In genomic region chr10:132537713-132538020, GRCh38 we compare ENCODE assay signal across 8 cellular contexts. TPM values are rescaled to one million over a fixed set of nuclear protein-coding genes. Genes with fewer than 3 reads are reported as not detected.
DNase-seq lines count a peak whose midpoint lies in the region; ATAC-seq and TF ChIP-seq lines count a peak whose summit lies in the region.

TSS of gene INPP5A (plus strand) at chr10:132537787. CDS start at chr10:132538097, 310 bp downstream.

- peak within 1 kb of the TSS; percentile 76 for H3K27ac ChIP-seq in CD4-positive, CD25-positive, alpha-beta regulatory T cell (ENCODE audit: insufficient read depth, low read length, poor library complexity, severe bottlenecking)
- H3K27ac ChIP-seq in ectodermal cell (ENCODE audit: insufficient read depth, low read depth, low read length, poor library complexity, severe bottlenecking) (no peak within 1 kb of the TSS), muscle layer of duodenum (ENCODE audit: low read length) (peak within 1 kb of the TSS; percentile 86)

- H3K79me2 ChIP-seq in Loucy (ENCODE audit: insufficient read depth, low read length): peaks cover 60% of the 10 kb centered on the region

- no peak for TF ChIP-seq CTCF in Loucy (conservative IDR thresholded peaks at IDR 0.05; ENCODE audit: low read length)

- H3K4me3 Mint-ChIP-seq in CD4-positive, CD25-positive, alpha-beta regulatory T cell: peak within 1 kb of the TSS; percentile 94 to 97 (median 95)

- ATAC-seq in CD4-positive, CD25-positive, alpha-beta regulatory T cell (ENCODE audit: low read depth in 2 of 2): no peak
- ATAC-seq in HG02970 (IDR thresholded peaks at IDR 0.05; ENCODE audit: low FRiP score, unreplicated experiment) (no peak), HG03520 (IDR thresholded peaks at IDR 0.05; ENCODE audit: unreplicated experiment) (no peak)

- peaks cover 0 to 2% (median 0%) of the 10 kb centered on the region in 7 donors for H3K9me3 Mint-ChIP-seq in CD4-positive, CD25-positive, alpha-beta regulatory T cell

- H4K20me1 ChIP-seq in Loucy (ENCODE audit: insufficient read depth, low read length, poor library complexity, severe bottlenecking): peaks cover 19% of the 10 kb centered on the region

- H3K4me3 ChIP-seq in CD4-positive, CD25-positive, alpha-beta regulatory T cell (ENCODE audit: low read depth, low read length): peak within 1 kb of the TSS; percentile 64
- peak within 1 kb of the TSS; percentile 92 for H3K4me3 ChIP-seq in Loucy (ENCODE audit: low read length, poor library complexity, severe bottlenecking)
- H3K4me3 ChIP-seq in ectodermal cell (ENCODE audit: insufficient read depth, low read depth, low read length): peak within 1 kb of the TSS; percentile 65
- peak within 1 kb of the TSS; percentile 74 to 79 for H3K4me3 ChIP-seq in muscle layer of duodenum (ENCODE audit: low read depth in 1 of 2, low read length in 2 of 2)

- H3K9me3 ChIP-seq in CD4-positive, CD25-positive, alpha-beta regulatory T cell (ENCODE audit: control insufficient read depth in 2 of 2, low read length in 2 of 2): no peaks in the 10 kb centered on the region
- H3K9me3 ChIP-seq in Loucy (ENCODE audit: insufficient read depth, low read depth, low read length) (no peaks in the 10 kb centered on the region), ectodermal cell (ENCODE audit: control insufficient read depth, low read length) (no peaks in the 10 kb centered on the region), muscle layer of duodenum (ENCODE audit: control insufficient read depth in 1 of 2, low read length in 2 of 2) (no peaks in the 10 kb centered on the region)

- peaks cover 8 to 63% (median 43%) of the 10 kb centered on the region in 4 donors for H3K4me1 Mint-ChIP-seq in CD4-positive, CD25-positive, alpha-beta regulatory T cell

- H3K4me1 ChIP-seq in CD4-positive, CD25-positive, alpha-beta regulatory T cell (ENCODE audit: control insufficient read depth, insufficient read depth, low read length, poor library complexity, severe bottlenecking): peaks cover 50% of the 10 kb centered on the region
- H3K4me1 ChIP-seq in Loucy (ENCODE audit: insufficient read depth, low read length, poor library complexity, severe bottlenecking): peaks cover 63% of the 10 kb centered on the region
- peaks cover 39% of the 10 kb centered on the region for H3K4me1 ChIP-seq in ectodermal cell (ENCODE audit: control insufficient read depth, insufficient read depth, low read length)
- peaks cover 8 to 47% of the 10 kb centered on the region in 2 donors for H3K4me1 ChIP-seq in muscle layer of duodenum (ENCODE audit: control insufficient read depth in 1 of 2, insufficient read depth in 2 of 2, low read length in 2 of 2)

- peaks cover 8% of the 10 kb centered on the region; the same call in 1 of the 2 replicates for H3F3A ChIP-seq in Loucy (ENCODE audit: low read depth)

- peak within 1 kb of the TSS; percentile 79 for H3K9ac ChIP-seq in Loucy (ENCODE audit: low read depth, low read length, poor library complexity, severe bottlenecking)

- H3K27me3 ChIP-seq in CD4-positive, CD25-positive, alpha-beta regulatory T cell (ENCODE audit: control insufficient read depth, insufficient read depth, low read length): no peaks in the 10 kb centered on the region
- H3K27me3 ChIP-seq in Loucy (ENCODE audit: insufficient read depth, low read length, poor library complexity, severe bottlenecking): no peaks in the 10 kb centered on the region
- peaks cover 18% of the 10 kb centered on the region for H3K27me3 ChIP-seq in ectodermal cell (ENCODE audit: control insufficient read depth, insufficient read depth, low read length, poor library complexity, severe bottlenecking)
- no peaks in the 10 kb centered on the region for H3K27me3 ChIP-seq in muscle layer of duodenum (ENCODE audit: low read depth, low read length)

- no peaks in the 10 kb centered on the region for H3K9me2 ChIP-seq in Loucy (replicated peaks; ENCODE audit: low read depth, low read length)

- H3K36me3 ChIP-seq in CD4-positive, CD25-positive, alpha-beta regulatory T cell (ENCODE audit: control insufficient read depth, insufficient read depth, low read length): no peaks in the 10 kb centered on the region
- H3K36me3 ChIP-seq in Loucy (ENCODE audit: insufficient read depth, low read length) (no peaks in the 10 kb centered on the region), ectodermal cell (ENCODE audit: control insufficient read depth, insufficient read depth, low read length) (no peaks in the 10 kb centered on the region), muscle layer of duodenum (ENCODE audit: control insufficient read depth in 1 of 2, insufficient read depth in 2 of 2, low read length in 2 of 2) (no peaks in the 10 kb centered on the region)

- WGBS in ectodermal cell, 2 experiments: 0% methylated on average over 53 of the region's 53 CpGs

- peaks cover 3% of the 10 kb centered on the region for H3K36me3 Mint-ChIP-seq in CD4-positive, CD25-positive, alpha-beta regulatory T cell

- peak within 1 kb of the TSS; percentile 95 for H3K4me2 ChIP-seq in Loucy (ENCODE audit: low read depth, low read length, poor library complexity, severe bottlenecking)

- peak within 1 kb of the TSS; percentile 91 to 94 (median 91) for H3K27ac Mint-ChIP-seq in CD4-positive, CD25-positive, alpha-beta regulatory T cell

- H3K27me3 Mint-ChIP-seq in CD4-positive, CD25-positive, alpha-beta regulatory T cell: peaks cover 12% of the 10 kb centered on the region

- H2AFZ ChIP-seq in Loucy (ENCODE audit: low read length): peak within 1 kb of the TSS; percentile 63; the same call in 1 of the 2 replicates

- no peak for DNase-seq in CD4-positive, CD25-positive, alpha-beta regulatory T cell
- DNase-seq in NCI-H1048 (lab: John Stamatoyannopoulos, UW) (no peak), NCI-H187 (lab: John Stamatoyannopoulos, UW) (no peak)

RNA-seq across cellular contexts. Expression of gene INPP5A, which starts in this region (rescaled TPM):
- total RNA-seq in CD4-positive, CD25-positive, alpha-beta regulatory T cell: 21.3 TPM
- 1 to 10 TPM in 2 of 4 donors, under 1 TPM in 2; 0.66 to 1.7 (median 0.89) TPM for polyA plus RNA-seq in CD4-positive, CD25-positive, alpha-beta regulatory T cell
- polyA plus RNA-seq in ectodermal cell (2013, experiment 1 of 4): 21.3 TPM
- polyA plus RNA-seq in ectodermal cell (2013, experiment 2 of 4): 19.8 TPM
- polyA plus RNA-seq in ectodermal cell (2013, experiment 3 of 4): 16.2 TPM
- polyA plus RNA-seq in ectodermal cell (2013, experiment 4 of 4): 16.1 TPM
